In genomic region chr20:52799130-52799529, GRCh38 we compare ENCODE assay signal across 15 cellular contexts.
DNase-seq lines count a peak whose midpoint lies in the region; TF ChIP-seq lines count a peak whose summit lies in the region.
"Had no signal": no experiment of that assay in that cellular context is flagged by ENCODE, and none has a peak within 500 bp of the region (broad histone marks: within the 10 kb centered on the region; RNA-seq: fewer than 3 reads in every experiment).

No MANE protein-coding gene starts in this region.

- no peak overlapping the region for H3K27ac Mint-ChIP-seq in glutamatergic neuron (ENCODE audit: unreplicated experiment)
- H3K27ac Mint-ChIP-seq: CD4-positive, alpha-beta T cell had no signal

- no peaks in the 10 kb centered on the region for H3K9me3 ChIP-seq in BE2C

- peaks cover 3% of the 10 kb centered on the region for H3K9me3 Mint-ChIP-seq in glutamatergic neuron (ENCODE audit: unreplicated experiment)
- H3K9me3 Mint-ChIP-seq: CD4-positive, alpha-beta T cell had no signal

- H3K4me3 ChIP-seq in BE2C (ENCODE audit: low read depth, low read length), result no peak overlapping the region
- H3K4me3 ChIP-seq: GM23248 had no signal

- H3K4me3 Mint-ChIP-seq in glutamatergic neuron (ENCODE audit: unreplicated experiment), result no peak overlapping the region
- H3K4me3 Mint-ChIP-seq: CD4-positive, alpha-beta T cell had no signal

- H3K4me1 Mint-ChIP-seq in glutamatergic neuron (ENCODE audit: low read depth, unreplicated experiment), result peaks cover 3% of the 10 kb centered on the region

- H3K36me3 Mint-ChIP-seq in glutamatergic neuron (ENCODE audit: unreplicated experiment), result no peaks in the 10 kb centered on the region

- DNase-seq in NCI-H2171 treated with DMSO at 0.1 percent for 48 hours (lab: John Stamatoyannopoulos, UW), result peak; percentile 6
- no peak for DNase-seq in NCI-H2171 (lab: John Stamatoyannopoulos, UW)
- DNase-seq in BE2C, result peak; percentile 50
- DNase-seq in NCI-H1694 treated with DMSO at 0.1 percent for 48 hours (lab: John Stamatoyannopoulos, UW), result peak; percentile 82
- DNase-seq in myocyte (ENCODE audit: low read depth), result peak; percentile 1
- DNase-seq in glutamatergic neuron, result no peak
- no peak for DNase-seq in EL
- DNase-seq in NCI-H187 treated with DMSO at 0.1 percent for 48 hours (lab: John Stamatoyannopoulos, UW), result no peak
- DNase-seq: C1 segment of cervical spinal cord; Calu3; CD4-positive, alpha-beta T cell; DMS153; DMS79 treated with DMSO at 0.1 percent for 48 hours; GDM1; GM23248 had no signal

- no peaks in the 10 kb centered on the region for H3K27me3 Mint-ChIP-seq in glutamatergic neuron (ENCODE audit: unreplicated experiment)
- H3K27me3 Mint-ChIP-seq: CD4-positive, alpha-beta T cell had no signal

- H3K36me3 ChIP-seq in BE2C, result no peaks in the 10 kb centered on the region

- peaks cover 32% of the 10 kb centered on the region for H3K4me1 ChIP-seq in BE2C

- peak; percentile 58 for TF ChIP-seq CTCF in BE2C (IDR thresholded peaks at IDR 0.05; ENCODE audit: low read depth, low read length)
- TF ChIP-seq CTCF in glutamatergic neuron (IDR thresholded peaks at IDR 0.05; ENCODE audit: partially characterized antibody, unreplicated experiment), result no peak

- H3K27me3 ChIP-seq in BE2C, result no peaks in the 10 kb centered on the region

Comparison
In these comparisons a context has a peak if more than half of its experiments do, and no peak if none do; other contexts are left out.
1. DNase-seq: peak in NCI-H2171 treated with DMSO at 0.1 percent for 48 hours (single experiment), BE2C (single experiment), NCI-H1694 treated with DMSO at 0.1 percent for 48 hours (single experiment) and myocyte (single experiment); none in NCI-H2171 (single experiment), glutamatergic neuron (single experiment), EL (single experiment) and NCI-H187 treated with DMSO at 0.1 percent for 48 hours (single experiment).